Comparison of ENCODE assay signal across 12 cellular contexts in the genomic region with DNA sequence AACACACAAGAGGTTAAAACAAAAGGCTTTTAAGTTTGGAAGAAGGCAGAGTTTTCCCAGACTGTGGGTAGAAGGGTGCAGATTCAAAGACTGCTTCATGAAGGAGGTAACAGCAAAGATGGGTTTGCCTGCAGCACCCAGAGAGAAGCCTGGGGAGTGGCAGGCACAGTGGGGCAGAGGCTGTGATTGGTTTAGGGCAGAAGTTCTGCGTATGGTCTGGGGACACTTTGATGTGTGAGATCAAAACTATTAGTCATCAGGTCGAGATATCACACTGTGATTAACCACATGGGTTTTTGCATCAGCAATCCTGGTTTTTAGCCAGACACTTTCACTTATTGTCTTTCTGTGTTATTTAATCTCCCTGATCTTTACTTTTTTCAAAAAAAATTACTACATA.
DNase-seq lines count a peak whose midpoint lies in the region; ATAC-seq and TF ChIP-seq lines count a peak whose summit lies in the region.
"Had no signal": no experiment of that assay in that cellular context is flagged by ENCODE, and none has a peak within 500 bp of the region (broad histone marks: within the 10 kb centered on the region; RNA-seq: fewer than 3 reads in every experiment).

No MANE protein-coding gene starts in this region.

- no peak overlapping the region for H3K27ac ChIP-seq in brain microvascular endothelial cell
- no peak overlapping the region for H3K27ac ChIP-seq in transverse colon

- no peak overlapping the region for H3K4me3 ChIP-seq in brain microvascular endothelial cell (ENCODE audit: low read depth, low read length)
- no peak overlapping the region for H3K4me3 ChIP-seq in transverse colon

- no peaks in the 10 kb centered on the region for H3K36me3 ChIP-seq in brain microvascular endothelial cell (replicated peaks)
- H3K36me3 ChIP-seq in transverse colon = no peaks in the 10 kb centered on the region

- in situ Hi-C loops in brain microvascular endothelial cell (cut with HindIII; ENCODE audit: low pct_ligation_motif_present, low sequenced_read_pairs) (no loop called here), transverse colon (cut with MboI; ENCODE audit: low pct_ligation_motif_present in 1 of 4, low pct_unique_long_range_greater_than_20kb in 1 of 4, low sequenced_read_pairs in 3 of 4) (no loop called here)

- no peaks in the 10 kb centered on the region for H3K9me3 ChIP-seq in transverse colon

- peak; percentile 77 for ATAC-seq in HG02610 (IDR thresholded peaks at IDR 0.05; ENCODE audit: unreplicated experiment)
- no peak for ATAC-seq in GM21360 (IDR thresholded peaks at IDR 0.05; ENCODE audit: unreplicated experiment)
- ATAC-seq in HG02973 (IDR thresholded peaks at IDR 0.05; ENCODE audit: unreplicated experiment) = no peak
- ATAC-seq in GM18511 (IDR thresholded peaks at IDR 0.05; ENCODE audit: unreplicated experiment) = no peak
- ATAC-seq: Right ventricle myocardium inferior had no signal

- no peak for TF ChIP-seq CTCF in brain microvascular endothelial cell (IDR thresholded peaks at IDR 0.05; ENCODE audit: low read depth, low read length, missing control alignments)
- no peak for TF ChIP-seq CTCF in transverse colon (IDR thresholded peaks at IDR 0.05)

- intact Hi-C loops in transverse colon (cut with DNase I; ENCODE audit: low total_unique reads) = no loop called here

- WGBS in transverse colon (ENCODE audit: low coverage in 1 of 2), 2 donors = 56% methylated on average over 2 of the region's 2 CpGs; no CpG with 5 or more reads in 1 of the 2 donors

- H3K27me3 ChIP-seq in brain microvascular endothelial cell (replicated peaks) (no peaks in the 10 kb centered on the region), transverse colon (no peaks in the 10 kb centered on the region)

- TF ChIP-seq POLR2A in transverse colon (IDR thresholded peaks at IDR 0.05) = no peak

- DNase-seq in activated CD4-positive, alpha-beta T cell treated with anti-CD3 and anti-CD28 coated beads for 48 hours = peak; percentile 70
- peak; percentile 9 for DNase-seq in brain microvascular endothelial cell
- DNase-seq in stimulated activated CD8-positive, alpha-beta memory T cell treated with anti-CD3 and anti-CD28 coated beads, Interleukin-12 subunit alpha, Interleukin-12 subunit beta, amount 100 ng/mL, for 1 hour (ENCODE audit: low read depth) = peak; percentile 2
- DNase-seq in transverse colon = no peak
- DNase-seq: DMS79 treated with DMSO at 0.1 percent for 48 hours, HFFc6, NCI-H187 had no signal

- no peak for TF ChIP-seq EP300 in transverse colon (IDR thresholded peaks at IDR 0.05; ENCODE audit: low read depth)

- no peaks in the 10 kb centered on the region for H3K4me1 ChIP-seq in transverse colon
